Comparison of ENCODE assay signal across 20 cellular contexts in genomic region chr4:47597696-47598095, GRCh38.
"Had no signal": no experiment of that assay in that cellular context is flagged by ENCODE, and none has a peak within 500 bp of the region (broad histone marks: within the 10 kb centered on the region; RNA-seq: fewer than 3 reads in every experiment).

No MANE protein-coding gene starts in this region.

- H3K27ac ChIP-seq: KMS-11, RWPE1 had no signal

- DNase-seq: IMR-90, Kasumi-1, MM.1S, NCI-H1092 treated with DMSO at 0.1 percent for 48 hours, NCI-H1417, NCI-H1436 treated with DMSO at 0.1 percent for 48 hours, NCI-H1694, NCI-H187 treated with DMSO at 0.1 percent for 48 hours, NCI-H2029 treated with DMSO at 0.1 percent for 48 hours, NCI-H2227 treated with DMSO at 0.1 percent for 48 hours, NCI-H524, NCI-H526 treated with DMSO at 0.1 percent for 48 hours, NCI-H748 treated with DMSO at 0.1 percent for 48 hours, PC-3, SHP77, SK-N-SH, SW 1271 had no signal

- H3K4me2 ChIP-seq: KMS-11, SK-N-SH had no signal

- H3K9ac ChIP-seq: KMS-11, SK-N-SH had no signal

- H3K9me3 ChIP-seq: SK-N-SH had no signal

- ATAC-seq: Panc1, PC-3 had no signal
